14 cellular contexts compared by ENCODE assay signal in the genomic region with DNA sequence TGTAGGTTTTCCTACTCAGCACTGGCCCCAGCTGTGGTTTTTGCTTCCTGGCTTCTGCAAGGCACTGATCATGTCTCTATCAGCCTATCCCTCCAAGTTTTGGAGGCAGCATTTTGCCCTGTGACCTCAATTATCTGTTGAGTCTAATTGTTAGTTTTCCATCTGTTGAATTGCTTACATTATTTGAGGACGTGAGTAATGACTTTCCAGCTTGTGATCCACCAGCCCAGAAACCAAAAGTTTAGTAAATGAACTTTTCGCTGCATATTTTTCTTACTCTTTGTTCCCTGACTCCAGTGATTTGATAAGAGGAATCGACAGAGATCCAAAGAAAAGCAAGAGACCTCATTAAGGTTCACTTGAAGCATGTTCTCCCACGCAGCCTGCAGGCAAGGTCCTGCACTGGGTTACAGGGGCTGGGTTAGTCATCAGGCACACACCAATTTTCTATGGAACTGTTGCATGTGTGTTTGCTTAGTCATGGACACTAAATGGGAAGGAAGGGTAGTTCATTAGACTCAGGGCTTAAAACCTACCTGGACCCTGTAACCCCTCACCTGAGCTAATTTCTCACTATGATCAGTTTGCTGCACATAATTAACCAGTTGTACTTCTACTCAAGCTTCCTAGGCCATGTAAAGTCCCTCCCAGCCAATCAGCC. TPM values are rescaled to one million over a fixed set of nuclear protein-coding genes. Genes with fewer than 3 reads are reported as not detected.
A peak's percentile ranks its signal among the peaks of the same experiment; 100 is the strongest.
DNase-seq lines count a peak whose midpoint lies in the region; ATAC-seq, FAIRE-seq and TF ChIP-seq lines count a peak whose summit lies in the region.
"Had no signal": no experiment of that assay in that cellular context is flagged by ENCODE, and none has a peak within 500 bp of the region (broad histone marks: within the 10 kb centered on the region; RNA-seq: fewer than 3 reads in every experiment).

No MANE protein-coding gene starts in this region.

- FAIRE-seq in astrocyte (lab: Jason Lieb, UNC) = no peak

- H3K9me3 Mint-ChIP-seq in HFFc6 (no peaks in the 10 kb centered on the region), astrocyte (ENCODE audit: unreplicated experiment) (no peaks in the 10 kb centered on the region)
- H3K9me3 Mint-ChIP-seq: activated CD4-positive, alpha-beta memory T cell treated with anti-CD3 and anti-CD28 coated beads, Interleukin-2, amount 10 ng/mL, durations not matched to agents 7 days and 5 days; stimulated activated naive CD8-positive, alpha-beta T cell treated with anti-CD3 and anti-CD28 coated beads, Interleukin-15, Interleukin-2, amounts not matched to agents 100 ng/mL and 50 ng/mL, for 24 hours had no signal

- H3K4me1 ChIP-seq in astrocyte (ENCODE audit: insufficient read depth, low read length) = no peaks in the 10 kb centered on the region
- H3K4me1 ChIP-seq: BE2C had no signal

- H3K4me3 ChIP-seq in astrocyte (ENCODE audit: insufficient read depth, low read depth, low read length) = no peak overlapping the region

- H3K27ac ChIP-seq in astrocyte (ENCODE audit: low read depth, low read length) = no peak overlapping the region

- no peaks in the 10 kb centered on the region for H3K9me3 ChIP-seq in astrocyte (ENCODE audit: insufficient read depth, low read depth, low read length)
- H3K9me3 ChIP-seq: BE2C had no signal

- no peaks in the 10 kb centered on the region for H3K79me2 ChIP-seq in astrocyte (ENCODE audit: insufficient read depth, low read length)

- H3K36me3 Mint-ChIP-seq in HFFc6 (ENCODE audit: low read depth) (no peaks in the 10 kb centered on the region), astrocyte (ENCODE audit: low read depth, unreplicated experiment) (no peaks in the 10 kb centered on the region)

- H3K9ac ChIP-seq in astrocyte (ENCODE audit: low read length) = no peak overlapping the region

- peaks cover 17% of the 10 kb centered on the region for H3K4me1 Mint-ChIP-seq in HFFc6 (ENCODE audit: low read depth)
- peaks cover 8% of the 10 kb centered on the region for H3K4me1 Mint-ChIP-seq in astrocyte (ENCODE audit: low read depth, unreplicated experiment)
- H3K4me1 Mint-ChIP-seq: T-helper 17 cell had no signal

- H3K36me3 ChIP-seq in astrocyte (ENCODE audit: insufficient read depth, low read length) = no peaks in the 10 kb centered on the region
- H3K36me3 ChIP-seq: BE2C had no signal

- H3K4me3 Mint-ChIP-seq in HFFc6 (no peak overlapping the region), astrocyte (ENCODE audit: unreplicated experiment) (no peak overlapping the region)
- H3K4me3 Mint-ChIP-seq: activated CD4-positive, alpha-beta memory T cell treated with anti-CD3 and anti-CD28 coated beads, Interleukin-2, amount 10 ng/mL, durations not matched to agents 7 days and 5 days; stimulated activated naive CD8-positive, alpha-beta T cell treated with anti-CD3 and anti-CD28 coated beads, Interleukin-15, Interleukin-2, amounts not matched to agents 100 ng/mL and 50 ng/mL, for 24 hours; T-helper 17 cell had no signal

- no peak for ATAC-seq in HG03159 (IDR thresholded peaks at IDR 0.05; ENCODE audit: unreplicated experiment)
- ATAC-seq: T-helper 17 cell had no signal

- H3K27ac Mint-ChIP-seq in HFFc6 (peak overlapping the region; percentile 13; the same call in 1 of the 2 replicates), astrocyte (ENCODE audit: unreplicated experiment) (peak overlapping the region; percentile 36)
- H3K27ac Mint-ChIP-seq: activated CD4-positive, alpha-beta memory T cell treated with anti-CD3 and anti-CD28 coated beads, Interleukin-2, amount 10 ng/mL, durations not matched to agents 7 days and 5 days; stimulated activated naive CD8-positive, alpha-beta T cell treated with anti-CD3 and anti-CD28 coated beads, Interleukin-15, Interleukin-2, amounts not matched to agents 100 ng/mL and 50 ng/mL, for 24 hours; T-helper 17 cell had no signal

- H3K4me2 ChIP-seq in astrocyte (ENCODE audit: low read length) = no peak overlapping the region

- TF ChIP-seq CTCF in HFFc6 (IDR thresholded peaks at IDR 0.05) (no peak), astrocyte (IDR thresholded peaks at IDR 0.05; ENCODE audit: insufficient read depth, low read depth, low read length) (no peak)

- H4K20me1 ChIP-seq in astrocyte (ENCODE audit: insufficient read depth, low read length) = no peaks in the 10 kb centered on the region

- H3K27me3 Mint-ChIP-seq in HFFc6 (ENCODE audit: insufficient read depth) = peaks cover 4% of the 10 kb centered on the region; the same call in 1 of the 2 replicates
- no peaks in the 10 kb centered on the region for H3K27me3 Mint-ChIP-seq in astrocyte (ENCODE audit: low read depth, unreplicated experiment)
- H3K27me3 Mint-ChIP-seq: stimulated activated naive CD8-positive, alpha-beta T cell treated with anti-CD3 and anti-CD28 coated beads, Interleukin-15, Interleukin-2, amounts not matched to agents 100 ng/mL and 50 ng/mL, for 24 hours had no signal

- H2AFZ ChIP-seq in astrocyte (ENCODE audit: low read depth, low read length) = no peak overlapping the region

- DNase-seq in AG08396 (ENCODE audit: low spot score) = peak; percentile 24
- DNase-seq in HFFc6 = peak; percentile 39
- peak; percentile 81 for DNase-seq in astrocyte (ENCODE audit: low read depth)
- peak; percentile 61 for DNase-seq in iris pigment epithelial cell (ENCODE audit: low read depth)
- no peak for DNase-seq in NK-92 (lab: John Stamatoyannopoulos, UW; ENCODE audit: unreplicated experiment)
- DNase-seq in cortex of kidney (lab: John Stamatoyannopoulos, UW) = no peak
- no peak for DNase-seq in NCI-H446 treated with DMSO at 0.1 percent for 48 hours (lab: John Stamatoyannopoulos, UW)
- DNase-seq: activated CD4-positive, alpha-beta memory T cell treated with anti-CD3 and anti-CD28 coated beads, Interleukin-2, amount 10 ng/mL, durations not matched to agents 7 days and 5 days; BE2C; cerebellar nuclear complex; Karpas-422; T-helper 17 cell had no signal

- H3K27me3 ChIP-seq in astrocyte (ENCODE audit: insufficient read depth, low read length) = no peaks in the 10 kb centered on the region
- H3K27me3 ChIP-seq: BE2C had no signal

RNA-seq across cellular contexts. Expression of gene AKR1E2, which starts 57.2 kb away (rescaled TPM):
- 1 to 10 TPM in 3 of 6 experiments, under 1 TPM in 2, not detected in 1; 0.59 to 1.5 (median 1.1) TPM for total RNA-seq in HFFc6 (2021; fragmentation: NEBNext Ultra II Directional; extraction: Animal tissue kit (Norgen Biotek cat#: 25700))
- 0.91 and 1.4 TPM in 2 replicates for total RNA-seq in astrocyte

Comparison
In these comparisons a context has a peak if more than half of its experiments do, and no peak if none do; other contexts are left out.
1. DNase-seq: peak in AG08396 (single experiment), HFFc6 (single experiment), astrocyte (single experiment) and iris pigment epithelial cell (single experiment); none in NK-92 (single experiment), cortex of kidney (single experiment) and NCI-H446 treated with DMSO at 0.1 percent for 48 hours (single experiment).